In the genomic region with DNA sequence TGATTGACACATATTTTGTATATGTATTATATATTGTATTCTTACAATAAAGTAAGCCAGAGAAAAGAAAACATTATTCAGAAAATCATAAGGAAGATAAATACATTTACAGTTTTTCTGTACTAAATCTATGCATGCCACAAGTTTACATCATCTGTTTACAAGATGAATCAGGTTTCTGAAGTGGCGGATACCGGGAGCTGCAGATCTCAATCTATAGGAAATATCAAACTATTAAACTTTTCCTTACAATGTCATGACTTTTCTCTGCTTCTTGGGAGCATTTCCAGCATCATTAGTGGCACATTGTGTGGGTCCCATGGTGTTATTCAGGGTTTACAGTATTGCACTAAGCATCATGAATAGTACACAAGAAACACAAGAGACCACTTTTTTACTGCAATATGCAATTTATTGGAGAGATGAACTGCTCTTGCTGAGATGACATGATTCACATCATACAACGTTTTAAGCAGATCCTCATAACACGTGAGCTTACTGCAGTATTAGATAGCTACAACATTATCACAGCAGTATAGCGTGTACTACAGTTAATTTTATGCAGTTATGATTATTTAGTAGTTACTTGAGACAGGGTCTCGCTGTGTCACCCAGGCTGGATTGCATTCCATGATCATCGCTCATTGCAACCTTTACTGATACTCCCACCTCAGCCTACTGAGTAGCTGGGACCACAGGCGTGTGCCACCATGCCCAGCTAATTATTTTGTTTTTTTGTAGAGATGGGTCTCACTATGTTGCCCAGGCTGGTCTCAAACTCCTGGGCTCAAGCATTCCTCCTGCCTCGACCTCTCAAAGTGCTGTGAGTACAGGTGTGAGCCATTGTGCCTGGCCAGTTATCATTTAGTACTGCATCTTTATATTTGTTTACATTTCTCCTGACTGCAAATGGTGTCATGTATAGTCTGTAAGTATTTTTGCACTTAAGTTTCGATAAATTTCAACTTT, we compare ENCODE assay signal across 1 cellular context.
TF ChIP-seq lines count a peak whose summit lies in the region.

No MANE protein-coding gene starts in this region.

TF ChIP-seq in HEK293, 187 proteins besides CTCF, POLR2A, EP300 and RAD21 (continued from another document and continues in another):
- TF ChIP-seq, protein P1, sequence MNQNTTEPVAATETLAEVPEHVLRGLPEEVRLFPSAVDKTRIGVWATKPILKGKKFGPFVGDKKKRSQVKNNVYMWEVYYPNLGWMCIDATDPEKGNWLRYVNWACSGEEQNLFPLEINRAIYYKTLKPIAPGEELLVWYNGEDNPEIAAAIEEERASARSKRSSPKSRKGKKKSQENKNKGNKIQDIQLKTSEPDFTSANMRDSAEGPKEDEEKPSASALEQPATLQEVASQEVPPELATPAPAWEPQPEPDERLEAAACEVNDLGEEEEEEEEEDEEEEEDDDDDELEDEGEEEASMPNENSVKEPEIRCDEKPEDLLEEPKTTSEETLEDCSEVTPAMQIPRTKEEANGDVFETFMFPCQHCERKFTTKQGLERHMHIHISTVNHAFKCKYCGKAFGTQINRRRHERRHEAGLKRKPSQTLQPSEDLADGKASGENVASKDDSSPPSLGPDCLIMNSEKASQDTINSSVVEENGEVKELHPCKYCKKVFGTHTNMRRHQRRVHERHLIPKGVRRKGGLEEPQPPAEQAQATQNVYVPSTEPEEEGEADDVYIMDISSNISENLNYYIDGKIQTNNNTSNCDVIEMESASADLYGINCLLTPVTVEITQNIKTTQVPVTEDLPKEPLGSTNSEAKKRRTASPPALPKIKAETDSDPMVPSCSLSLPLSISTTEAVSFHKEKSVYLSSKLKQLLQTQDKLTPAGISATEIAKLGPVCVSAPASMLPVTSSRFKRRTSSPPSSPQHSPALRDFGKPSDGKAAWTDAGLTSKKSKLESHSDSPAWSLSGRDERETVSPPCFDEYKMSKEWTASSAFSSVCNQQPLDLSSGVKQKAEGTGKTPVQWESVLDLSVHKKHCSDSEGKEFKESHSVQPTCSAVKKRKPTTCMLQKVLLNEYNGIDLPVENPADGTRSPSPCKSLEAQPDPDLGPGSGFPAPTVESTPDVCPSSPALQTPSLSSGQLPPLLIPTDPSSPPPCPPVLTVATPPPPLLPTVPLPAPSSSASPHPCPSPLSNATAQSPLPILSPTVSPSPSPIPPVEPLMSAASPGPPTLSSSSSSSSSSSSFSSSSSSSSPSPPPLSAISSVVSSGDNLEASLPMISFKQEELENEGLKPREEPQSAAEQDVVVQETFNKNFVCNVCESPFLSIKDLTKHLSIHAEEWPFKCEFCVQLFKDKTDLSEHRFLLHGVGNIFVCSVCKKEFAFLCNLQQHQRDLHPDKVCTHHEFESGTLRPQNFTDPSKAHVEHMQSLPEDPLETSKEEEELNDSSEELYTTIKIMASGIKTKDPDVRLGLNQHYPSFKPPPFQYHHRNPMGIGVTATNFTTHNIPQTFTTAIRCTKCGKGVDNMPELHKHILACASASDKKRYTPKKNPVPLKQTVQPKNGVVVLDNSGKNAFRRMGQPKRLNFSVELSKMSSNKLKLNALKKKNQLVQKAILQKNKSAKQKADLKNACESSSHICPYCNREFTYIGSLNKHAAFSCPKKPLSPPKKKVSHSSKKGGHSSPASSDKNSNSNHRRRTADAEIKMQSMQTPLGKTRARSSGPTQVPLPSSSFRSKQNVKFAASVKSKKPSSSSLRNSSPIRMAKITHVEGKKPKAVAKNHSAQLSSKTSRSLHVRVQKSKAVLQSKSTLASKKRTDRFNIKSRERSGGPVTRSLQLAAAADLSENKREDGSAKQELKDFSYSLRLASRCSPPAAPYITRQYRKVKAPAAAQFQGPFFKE (tag by site-specific recombination; IDR thresholded peaks at IDR 0.05; ENCODE audit: borderline replicate concordance), result no peak
- TF ChIP-seq MYNN (tag by site-specific recombination; IDR thresholded peaks at IDR 0.05; ENCODE audit: borderline replicate concordance), result no peak
- peak; percentile 87 for TF ChIP-seq PRDM6 (tag by site-specific recombination; IDR thresholded peaks at IDR 0.05)
- TF ChIP-seq ZNF248 (tag by site-specific recombination; IDR thresholded peaks at IDR 0.05), result no peak
- peak; percentile 38; the same call in 1 of the 2 replicates for TF ChIP-seq KLF17 (tag by site-specific recombination; IDR thresholded peaks at IDR 0.05)
- TF ChIP-seq ELK4 (IDR thresholded peaks at IDR 0.05; ENCODE audit: borderline replicate concordance, low read depth, low read length), result no peak
- TF ChIP-seq ZNF530 (tag by site-specific recombination; IDR thresholded peaks at IDR 0.05; ENCODE audit: low read depth), result no peak
- peak; percentile 22 for TF ChIP-seq ZEB2 (tag by site-specific recombination; IDR thresholded peaks at IDR 0.05)
- TF ChIP-seq ZBTB17 (tag by site-specific recombination; IDR thresholded peaks at IDR 0.05), result peak; percentile 50; the same call in 1 of the 2 replicates
- 0 out of 2 replicates have a peak, but pooled peaks have one; percentile 4 for TF ChIP-seq ZNF335 (tag by site-specific recombination; conservative IDR thresholded peaks at IDR 0.05)
- no peak for TF ChIP-seq ZNF341 (tag by site-specific recombination; IDR thresholded peaks at IDR 0.05; ENCODE audit: low read depth)
- TF ChIP-seq ZNF24 (tag by site-specific recombination; IDR thresholded peaks at IDR 0.05), result peak; percentile 50; the same call in 1 of the 2 replicates
- peak; percentile 60; the same call in 1 of the 2 replicates for TF ChIP-seq ZNF639 (tag by site-specific recombination; IDR thresholded peaks at IDR 0.05)
- no peak for TF ChIP-seq MZF1 (tag by site-specific recombination; IDR thresholded peaks at IDR 0.05; ENCODE audit: borderline replicate concordance)
- TF ChIP-seq ZNF311 (tag by site-specific recombination; IDR thresholded peaks at IDR 0.05; ENCODE audit: borderline replicate concordance), result no peak
- peak; percentile 54; the same call in 1 of the 2 replicates for TF ChIP-seq ZNF394 (tag by site-specific recombination; IDR thresholded peaks at IDR 0.05; ENCODE audit: borderline replicate concordance)
- 0 out of 2 replicates have a peak, but pooled peaks have one; percentile 16 for TF ChIP-seq ZSCAN23 (tag by site-specific recombination; IDR thresholded peaks at IDR 0.05)
- no peak for TF ChIP-seq PBX3 (CRISPR knock-in tag; IDR thresholded peaks at IDR 0.05)
- TF ChIP-seq ZIC2 (tag by site-specific recombination; IDR thresholded peaks at IDR 0.05), result peak; percentile 25; the same call in 1 of the 2 replicates
- TF ChIP-seq, protein P2, sequence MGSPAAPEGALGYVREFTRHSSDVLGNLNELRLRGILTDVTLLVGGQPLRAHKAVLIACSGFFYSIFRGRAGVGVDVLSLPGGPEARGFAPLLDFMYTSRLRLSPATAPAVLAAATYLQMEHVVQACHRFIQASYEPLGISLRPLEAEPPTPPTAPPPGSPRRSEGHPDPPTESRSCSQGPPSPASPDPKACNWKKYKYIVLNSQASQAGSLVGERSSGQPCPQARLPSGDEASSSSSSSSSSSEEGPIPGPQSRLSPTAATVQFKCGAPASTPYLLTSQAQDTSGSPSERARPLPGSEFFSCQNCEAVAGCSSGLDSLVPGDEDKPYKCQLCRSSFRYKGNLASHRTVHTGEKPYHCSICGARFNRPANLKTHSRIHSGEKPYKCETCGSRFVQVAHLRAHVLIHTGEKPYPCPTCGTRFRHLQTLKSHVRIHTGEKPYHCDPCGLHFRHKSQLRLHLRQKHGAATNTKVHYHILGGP (tag by site-specific recombination; IDR thresholded peaks at IDR 0.05), result no peak
- no peak for TF ChIP-seq ZNF777 (tag by site-specific recombination; IDR thresholded peaks at IDR 0.05; ENCODE audit: borderline replicate concordance)
- TF ChIP-seq ZNF140 (tag by site-specific recombination; IDR thresholded peaks at IDR 0.05), result no peak
- TF ChIP-seq MEIS1 (CRISPR knock-in tag; IDR thresholded peaks at IDR 0.05; ENCODE audit: borderline replicate concordance), result no peak
- TF ChIP-seq, protein P3, sequence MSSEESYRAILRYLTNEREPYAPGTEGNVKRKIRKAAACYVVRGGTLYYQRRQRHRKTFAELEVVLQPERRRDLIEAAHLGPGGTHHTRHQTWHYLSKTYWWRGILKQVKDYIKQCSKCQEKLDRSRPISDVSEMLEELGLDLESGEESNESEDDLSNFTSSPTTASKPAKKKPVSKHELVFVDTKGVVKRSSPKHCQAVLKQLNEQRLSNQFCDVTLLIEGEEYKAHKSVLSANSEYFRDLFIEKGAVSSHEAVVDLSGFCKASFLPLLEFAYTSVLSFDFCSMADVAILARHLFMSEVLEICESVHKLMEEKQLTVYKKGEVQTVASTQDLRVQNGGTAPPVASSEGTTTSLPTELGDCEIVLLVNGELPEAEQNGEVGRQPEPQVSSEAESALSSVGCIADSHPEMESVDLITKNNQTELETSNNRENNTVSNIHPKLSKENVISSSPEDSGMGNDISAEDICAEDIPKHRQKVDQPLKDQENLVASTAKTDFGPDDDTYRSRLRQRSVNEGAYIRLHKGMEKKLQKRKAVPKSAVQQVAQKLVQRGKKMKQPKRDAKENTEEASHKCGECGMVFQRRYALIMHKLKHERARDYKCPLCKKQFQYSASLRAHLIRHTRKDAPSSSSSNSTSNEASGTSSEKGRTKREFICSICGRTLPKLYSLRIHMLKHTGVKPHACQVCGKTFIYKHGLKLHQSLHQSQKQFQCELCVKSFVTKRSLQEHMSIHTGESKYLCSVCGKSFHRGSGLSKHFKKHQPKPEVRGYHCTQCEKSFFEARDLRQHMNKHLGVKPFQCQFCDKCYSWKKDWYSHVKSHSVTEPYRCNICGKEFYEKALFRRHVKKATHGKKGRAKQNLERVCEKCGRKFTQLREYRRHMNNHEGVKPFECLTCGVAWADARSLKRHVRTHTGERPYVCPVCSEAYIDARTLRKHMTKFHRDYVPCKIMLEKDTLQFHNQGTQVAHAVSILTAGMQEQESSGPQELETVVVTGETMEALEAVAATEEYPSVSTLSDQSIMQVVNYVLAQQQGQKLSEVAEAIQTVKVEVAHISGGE (tag by site-specific recombination; conservative IDR thresholded peaks at IDR 0.05; ENCODE audit: low read depth), result no peak
- TF ChIP-seq HOXD13 (CRISPR knock-in tag; IDR thresholded peaks at IDR 0.05; ENCODE audit: borderline replicate concordance), result no peak
- TF ChIP-seq, protein P4, sequence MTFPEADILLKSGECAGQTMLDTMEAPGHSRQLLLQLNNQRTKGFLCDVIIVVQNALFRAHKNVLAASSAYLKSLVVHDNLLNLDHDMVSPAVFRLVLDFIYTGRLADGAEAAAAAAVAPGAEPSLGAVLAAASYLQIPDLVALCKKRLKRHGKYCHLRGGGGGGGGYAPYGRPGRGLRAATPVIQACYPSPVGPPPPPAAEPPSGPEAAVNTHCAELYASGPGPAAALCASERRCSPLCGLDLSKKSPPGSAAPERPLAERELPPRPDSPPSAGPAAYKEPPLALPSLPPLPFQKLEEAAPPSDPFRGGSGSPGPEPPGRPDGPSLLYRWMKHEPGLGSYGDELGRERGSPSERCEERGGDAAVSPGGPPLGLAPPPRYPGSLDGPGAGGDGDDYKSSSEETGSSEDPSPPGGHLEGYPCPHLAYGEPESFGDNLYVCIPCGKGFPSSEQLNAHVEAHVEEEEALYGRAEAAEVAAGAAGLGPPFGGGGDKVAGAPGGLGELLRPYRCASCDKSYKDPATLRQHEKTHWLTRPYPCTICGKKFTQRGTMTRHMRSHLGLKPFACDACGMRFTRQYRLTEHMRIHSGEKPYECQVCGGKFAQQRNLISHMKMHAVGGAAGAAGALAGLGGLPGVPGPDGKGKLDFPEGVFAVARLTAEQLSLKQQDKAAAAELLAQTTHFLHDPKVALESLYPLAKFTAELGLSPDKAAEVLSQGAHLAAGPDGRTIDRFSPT (tag by site-specific recombination; IDR thresholded peaks at IDR 0.05), result peak; percentile 90
- TF ChIP-seq ZNF626 (tag by site-specific recombination; IDR thresholded peaks at IDR 0.05), result no peak
- no peak for TF ChIP-seq YY1 (tag by site-specific recombination; IDR thresholded peaks at IDR 0.05)
- no peak for TF ChIP-seq ZNF23 (tag by site-specific recombination; IDR thresholded peaks at IDR 0.05; ENCODE audit: borderline replicate concordance)
- TF ChIP-seq ZNF202 (tag by site-specific recombination; IDR thresholded peaks at IDR 0.05; ENCODE audit: borderline replicate concordance), result no peak
- no peak for TF ChIP-seq ZNF585B (tag by site-specific recombination; IDR thresholded peaks at IDR 0.05)
